Comparison of ENCODE assay signal across 7 cellular contexts in the genomic region with DNA sequence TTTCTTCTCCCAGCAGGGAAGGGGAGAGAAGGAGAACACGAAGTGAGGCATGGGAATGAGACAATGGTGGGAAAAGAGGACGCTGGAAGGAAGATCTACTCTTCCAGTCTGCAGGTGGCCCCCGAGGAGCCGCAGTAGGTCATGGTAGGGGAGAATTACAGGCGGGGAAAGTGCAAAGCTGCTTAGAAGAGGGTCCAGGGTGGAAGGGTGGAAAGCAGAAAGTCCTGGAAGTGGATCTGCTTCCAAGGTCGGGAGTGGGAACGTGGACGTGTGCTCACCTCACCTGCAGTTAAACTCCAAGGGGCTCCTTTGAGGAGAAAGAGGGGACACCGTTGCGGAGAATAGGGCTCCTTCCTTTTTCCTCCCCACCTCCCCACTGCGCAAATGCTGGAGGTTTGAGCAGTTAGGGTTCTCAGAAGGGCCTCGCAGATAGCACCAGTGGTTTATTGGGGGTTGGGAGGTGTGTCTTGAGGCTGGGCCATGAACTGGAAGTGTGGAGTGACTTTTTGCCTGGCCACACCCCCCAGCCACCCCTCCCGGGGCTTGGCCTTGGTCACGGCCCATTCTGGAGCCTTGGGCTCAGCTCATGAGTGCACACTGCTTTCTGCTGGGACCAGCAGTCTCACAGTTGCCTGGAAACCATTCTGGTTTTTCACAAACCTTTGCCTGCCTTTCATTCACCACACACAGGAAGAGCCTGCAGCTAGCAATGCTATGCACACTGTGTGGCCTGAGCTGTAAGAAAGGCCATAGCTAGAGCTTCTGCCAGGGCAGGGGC.
A peak's percentile ranks its signal among the peaks of the same experiment; 100 is the strongest.
DNase-seq lines count a peak whose midpoint lies in the region; ATAC-seq and FAIRE-seq lines count a peak whose summit lies in the region.

No MANE protein-coding gene starts in this region.

- WGBS in mesendoderm (ENCODE audit: extremely low coverage, insufficient coverage, low lambda C conversion rate): no CpG with 5 or more reads among the region's 14 CpGs

- H2BK5ac ChIP-seq in mesendoderm (ENCODE audit: low read length): no peak overlapping the region

- no peak overlapping the region for H3K9ac ChIP-seq in mesendoderm (ENCODE audit: low read length)

- H4K8ac ChIP-seq in mesendoderm (ENCODE audit: low read depth, low read length): no peak overlapping the region

- DNase-seq in HUDEP-2 (lab: John Stamatoyannopoulos, UW; ENCODE audit: unreplicated experiment in 76 of 76): peak in 68 of 76 experiments; percentile 10 to 86 (median 68)
- DNase-seq in activated CD8-positive, alpha-beta memory T cell treated with anti-CD3 and anti-CD28 coated beads, Interleukin-2, amount 50 U/mL, for 48 hours: peak; percentile 71
- DNase-seq in mesendoderm: peak; percentile 28
- DNase-seq in urothelium cell line (ENCODE audit: low spot score): no peak
- no peak for DNase-seq in LoVo (ENCODE audit: low spot score)
- no peak for DNase-seq in SKM-1 treated with dmso at 0.1 percent for 144 hours (lab: John Stamatoyannopoulos, UW; ENCODE audit: unreplicated experiment)

- no peak overlapping the region for H3K4me3 ChIP-seq in mesendoderm (ENCODE audit: low read length)

- H3K27ac ChIP-seq in mesendoderm (ENCODE audit: low read depth, low read length): no peak overlapping the region

- no peak overlapping the region for H2BK15ac ChIP-seq in mesendoderm (replicated peaks; ENCODE audit: low read depth)

- H3K4me2 ChIP-seq in mesendoderm (ENCODE audit: low read length): no peak overlapping the region

- H2AK5ac ChIP-seq in mesendoderm (ENCODE audit: low read length): no peak overlapping the region

- no peaks in the 10 kb centered on the region for H3K79me2 ChIP-seq in mesendoderm (ENCODE audit: control insufficient read depth, insufficient read depth, low read length)

- no peak overlapping the region for H3K23ac ChIP-seq in mesendoderm (ENCODE audit: low read length)

- H3K27me3 ChIP-seq in mesendoderm (ENCODE audit: insufficient read depth, low read length, poor library complexity): no peaks in the 10 kb centered on the region

- H3K18ac ChIP-seq in mesendoderm (ENCODE audit: low read length): no peak overlapping the region

- H3K4ac ChIP-seq in mesendoderm (ENCODE audit: low read depth, low read length): no peak overlapping the region

- no peak for FAIRE-seq in urothelium cell line (lab: Jason Lieb, UNC)

- H2BK120ac ChIP-seq in mesendoderm (ENCODE audit: low read depth, low read length): no peak overlapping the region

- H3K36me3 ChIP-seq in mesendoderm (ENCODE audit: control insufficient read depth, insufficient read depth, low read length): no peaks in the 10 kb centered on the region

- ATAC-seq in GM19438 (IDR thresholded peaks at IDR 0.05; ENCODE audit: low read depth, unreplicated experiment): peak; percentile 90

- H3K79me1 ChIP-seq in mesendoderm (ENCODE audit: low read length): no peaks in the 10 kb centered on the region

- no peak overlapping the region for H3K56ac ChIP-seq in mesendoderm (ENCODE audit: low read length)

- H3K4me1 ChIP-seq in mesendoderm (ENCODE audit: control insufficient read depth, low read depth, low read length): peaks cover 8% of the 10 kb centered on the region

- no peak overlapping the region for H4K5ac ChIP-seq in mesendoderm (ENCODE audit: low read length)

Comparison
In these comparisons a context has a peak if more than half of its experiments do, and no peak if none do; other contexts are left out.
1. DNase-seq: peak in HUDEP-2 (68 of 76), activated CD8-positive, alpha-beta memory T cell treated with anti-CD3 and anti-CD28 coated beads, Interleukin-2, amount 50 U/mL, for 48 hours (single experiment) and mesendoderm (single experiment); none in urothelium cell line (single experiment), LoVo (single experiment) and SKM-1 treated with dmso at 0.1 percent for 144 hours (single experiment).